Comparison of ENCODE assay signal across 1 cellular context in the genomic region with DNA sequence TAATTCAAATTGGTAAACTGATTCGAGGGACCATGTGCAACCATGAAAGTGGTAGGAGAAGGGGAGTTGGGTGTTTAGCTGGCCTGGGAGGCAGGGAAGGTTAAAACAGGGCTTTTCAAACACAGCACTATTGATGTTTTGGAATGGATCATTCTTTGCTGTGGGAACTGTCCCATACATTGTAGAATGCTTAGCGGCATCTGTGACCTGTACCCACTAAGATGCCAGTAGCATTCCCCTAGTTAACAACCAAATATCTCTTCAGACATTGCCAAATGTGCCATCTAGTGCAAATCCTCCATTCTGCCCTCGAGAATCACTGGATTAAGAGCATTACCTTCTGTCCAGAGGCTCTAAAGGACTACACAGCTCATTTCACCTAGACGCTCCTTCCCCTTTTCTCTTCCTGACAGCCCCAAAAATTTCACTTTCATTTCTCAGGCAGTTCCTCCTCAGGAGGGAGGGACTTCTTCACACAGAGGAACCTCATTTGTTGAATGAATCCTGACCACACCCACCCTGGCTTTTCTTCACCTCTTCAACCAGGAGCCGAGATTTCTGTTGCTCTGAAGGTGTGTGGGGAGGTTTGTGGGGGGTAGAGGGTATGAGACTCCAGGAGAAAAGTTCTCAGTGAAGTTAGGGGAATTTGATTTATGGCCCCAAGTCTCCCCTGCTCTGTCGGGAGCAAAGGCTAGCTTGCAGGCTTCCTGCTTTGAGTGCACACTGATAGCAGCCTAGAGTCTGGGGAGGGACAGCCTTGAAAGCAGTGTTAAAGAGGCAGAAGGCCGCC.
TF ChIP-seq lines count a peak whose summit lies in the region.

TRIM34 (plus strand) TSS at position 513 of the 790 bp plus-strand sequence. CDS start 7,331 bp downstream, outside the sequence.

TF ChIP-seq in SK-N-SH, 30 proteins besides CTCF, POLR2A, EP300 and RAD21 (continued from another document):
- TF ChIP-seq, protein P1, sequence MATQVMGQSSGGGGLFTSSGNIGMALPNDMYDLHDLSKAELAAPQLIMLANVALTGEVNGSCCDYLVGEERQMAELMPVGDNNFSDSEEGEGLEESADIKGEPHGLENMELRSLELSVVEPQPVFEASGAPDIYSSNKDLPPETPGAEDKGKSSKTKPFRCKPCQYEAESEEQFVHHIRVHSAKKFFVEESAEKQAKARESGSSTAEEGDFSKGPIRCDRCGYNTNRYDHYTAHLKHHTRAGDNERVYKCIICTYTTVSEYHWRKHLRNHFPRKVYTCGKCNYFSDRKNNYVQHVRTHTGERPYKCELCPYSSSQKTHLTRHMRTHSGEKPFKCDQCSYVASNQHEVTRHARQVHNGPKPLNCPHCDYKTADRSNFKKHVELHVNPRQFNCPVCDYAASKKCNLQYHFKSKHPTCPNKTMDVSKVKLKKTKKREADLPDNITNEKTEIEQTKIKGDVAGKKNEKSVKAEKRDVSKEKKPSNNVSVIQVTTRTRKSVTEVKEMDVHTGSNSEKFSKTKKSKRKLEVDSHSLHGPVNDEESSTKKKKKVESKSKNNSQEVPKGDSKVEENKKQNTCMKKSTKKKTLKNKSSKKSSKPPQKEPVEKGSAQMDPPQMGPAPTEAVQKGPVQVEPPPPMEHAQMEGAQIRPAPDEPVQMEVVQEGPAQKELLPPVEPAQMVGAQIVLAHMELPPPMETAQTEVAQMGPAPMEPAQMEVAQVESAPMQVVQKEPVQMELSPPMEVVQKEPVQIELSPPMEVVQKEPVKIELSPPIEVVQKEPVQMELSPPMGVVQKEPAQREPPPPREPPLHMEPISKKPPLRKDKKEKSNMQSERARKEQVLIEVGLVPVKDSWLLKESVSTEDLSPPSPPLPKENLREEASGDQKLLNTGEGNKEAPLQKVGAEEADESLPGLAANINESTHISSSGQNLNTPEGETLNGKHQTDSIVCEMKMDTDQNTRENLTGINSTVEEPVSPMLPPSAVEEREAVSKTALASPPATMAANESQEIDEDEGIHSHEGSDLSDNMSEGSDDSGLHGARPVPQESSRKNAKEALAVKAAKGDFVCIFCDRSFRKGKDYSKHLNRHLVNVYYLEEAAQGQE (IDR thresholded peaks at IDR 0.05; ENCODE audit: low read depth, low read length) = no peak
- TF ChIP-seq YY1 (IDR thresholded peaks at IDR 0.05; ENCODE audit: low read depth) (no peak), CHD2 (IDR thresholded peaks at IDR 0.05; ENCODE audit: low read length, partially characterized antibody) (no peak), RFX5 (IDR thresholded peaks at IDR 0.05; ENCODE audit: low read length) (no peak)
- TF ChIP-seq, protein P2, sequence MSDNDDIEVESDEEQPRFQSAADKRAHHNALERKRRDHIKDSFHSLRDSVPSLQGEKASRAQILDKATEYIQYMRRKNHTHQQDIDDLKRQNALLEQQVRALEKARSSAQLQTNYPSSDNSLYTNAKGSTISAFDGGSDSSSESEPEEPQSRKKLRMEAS (IDR thresholded peaks at IDR 0.05; ENCODE audit: low read depth) = no peak
